Comparison of ENCODE assay signal across 1 cellular context in the genomic region with DNA sequence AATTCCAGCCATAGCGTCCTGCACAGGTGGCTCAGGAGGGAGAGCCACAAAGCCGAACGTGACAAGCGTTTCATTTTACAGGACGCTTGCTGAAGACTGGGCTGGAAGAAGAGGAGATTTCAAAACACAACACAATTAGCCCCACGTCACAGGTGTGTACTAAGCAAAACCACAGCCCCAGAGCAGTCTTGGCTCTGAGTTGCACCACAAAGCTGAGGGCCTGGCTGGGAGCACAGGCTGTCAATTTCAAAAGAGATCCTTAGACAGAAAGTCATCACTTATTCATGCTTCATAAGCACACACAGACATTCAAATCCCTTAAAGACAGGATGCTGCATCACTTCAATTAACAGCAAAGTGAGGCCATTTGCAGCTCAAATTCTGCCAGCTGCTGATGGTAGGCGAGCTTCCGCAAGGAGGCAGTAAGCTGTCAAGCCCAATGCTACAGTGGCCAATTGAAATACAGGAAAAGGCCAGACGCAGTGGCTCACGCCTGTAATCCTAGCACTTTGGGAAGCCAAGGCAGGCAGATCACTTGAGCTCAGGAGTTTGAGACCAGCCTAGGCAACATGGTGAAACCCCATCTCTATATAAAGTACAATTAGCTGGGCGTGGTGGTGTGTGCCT.
TF ChIP-seq lines count a peak whose summit lies in the region.

No MANE protein-coding gene starts in this region.

TF ChIP-seq in GM23338, 12 proteins besides CTCF, POLR2A, EP300 and RAD21 (continued from another document):
- TF ChIP-seq, protein P1, sequence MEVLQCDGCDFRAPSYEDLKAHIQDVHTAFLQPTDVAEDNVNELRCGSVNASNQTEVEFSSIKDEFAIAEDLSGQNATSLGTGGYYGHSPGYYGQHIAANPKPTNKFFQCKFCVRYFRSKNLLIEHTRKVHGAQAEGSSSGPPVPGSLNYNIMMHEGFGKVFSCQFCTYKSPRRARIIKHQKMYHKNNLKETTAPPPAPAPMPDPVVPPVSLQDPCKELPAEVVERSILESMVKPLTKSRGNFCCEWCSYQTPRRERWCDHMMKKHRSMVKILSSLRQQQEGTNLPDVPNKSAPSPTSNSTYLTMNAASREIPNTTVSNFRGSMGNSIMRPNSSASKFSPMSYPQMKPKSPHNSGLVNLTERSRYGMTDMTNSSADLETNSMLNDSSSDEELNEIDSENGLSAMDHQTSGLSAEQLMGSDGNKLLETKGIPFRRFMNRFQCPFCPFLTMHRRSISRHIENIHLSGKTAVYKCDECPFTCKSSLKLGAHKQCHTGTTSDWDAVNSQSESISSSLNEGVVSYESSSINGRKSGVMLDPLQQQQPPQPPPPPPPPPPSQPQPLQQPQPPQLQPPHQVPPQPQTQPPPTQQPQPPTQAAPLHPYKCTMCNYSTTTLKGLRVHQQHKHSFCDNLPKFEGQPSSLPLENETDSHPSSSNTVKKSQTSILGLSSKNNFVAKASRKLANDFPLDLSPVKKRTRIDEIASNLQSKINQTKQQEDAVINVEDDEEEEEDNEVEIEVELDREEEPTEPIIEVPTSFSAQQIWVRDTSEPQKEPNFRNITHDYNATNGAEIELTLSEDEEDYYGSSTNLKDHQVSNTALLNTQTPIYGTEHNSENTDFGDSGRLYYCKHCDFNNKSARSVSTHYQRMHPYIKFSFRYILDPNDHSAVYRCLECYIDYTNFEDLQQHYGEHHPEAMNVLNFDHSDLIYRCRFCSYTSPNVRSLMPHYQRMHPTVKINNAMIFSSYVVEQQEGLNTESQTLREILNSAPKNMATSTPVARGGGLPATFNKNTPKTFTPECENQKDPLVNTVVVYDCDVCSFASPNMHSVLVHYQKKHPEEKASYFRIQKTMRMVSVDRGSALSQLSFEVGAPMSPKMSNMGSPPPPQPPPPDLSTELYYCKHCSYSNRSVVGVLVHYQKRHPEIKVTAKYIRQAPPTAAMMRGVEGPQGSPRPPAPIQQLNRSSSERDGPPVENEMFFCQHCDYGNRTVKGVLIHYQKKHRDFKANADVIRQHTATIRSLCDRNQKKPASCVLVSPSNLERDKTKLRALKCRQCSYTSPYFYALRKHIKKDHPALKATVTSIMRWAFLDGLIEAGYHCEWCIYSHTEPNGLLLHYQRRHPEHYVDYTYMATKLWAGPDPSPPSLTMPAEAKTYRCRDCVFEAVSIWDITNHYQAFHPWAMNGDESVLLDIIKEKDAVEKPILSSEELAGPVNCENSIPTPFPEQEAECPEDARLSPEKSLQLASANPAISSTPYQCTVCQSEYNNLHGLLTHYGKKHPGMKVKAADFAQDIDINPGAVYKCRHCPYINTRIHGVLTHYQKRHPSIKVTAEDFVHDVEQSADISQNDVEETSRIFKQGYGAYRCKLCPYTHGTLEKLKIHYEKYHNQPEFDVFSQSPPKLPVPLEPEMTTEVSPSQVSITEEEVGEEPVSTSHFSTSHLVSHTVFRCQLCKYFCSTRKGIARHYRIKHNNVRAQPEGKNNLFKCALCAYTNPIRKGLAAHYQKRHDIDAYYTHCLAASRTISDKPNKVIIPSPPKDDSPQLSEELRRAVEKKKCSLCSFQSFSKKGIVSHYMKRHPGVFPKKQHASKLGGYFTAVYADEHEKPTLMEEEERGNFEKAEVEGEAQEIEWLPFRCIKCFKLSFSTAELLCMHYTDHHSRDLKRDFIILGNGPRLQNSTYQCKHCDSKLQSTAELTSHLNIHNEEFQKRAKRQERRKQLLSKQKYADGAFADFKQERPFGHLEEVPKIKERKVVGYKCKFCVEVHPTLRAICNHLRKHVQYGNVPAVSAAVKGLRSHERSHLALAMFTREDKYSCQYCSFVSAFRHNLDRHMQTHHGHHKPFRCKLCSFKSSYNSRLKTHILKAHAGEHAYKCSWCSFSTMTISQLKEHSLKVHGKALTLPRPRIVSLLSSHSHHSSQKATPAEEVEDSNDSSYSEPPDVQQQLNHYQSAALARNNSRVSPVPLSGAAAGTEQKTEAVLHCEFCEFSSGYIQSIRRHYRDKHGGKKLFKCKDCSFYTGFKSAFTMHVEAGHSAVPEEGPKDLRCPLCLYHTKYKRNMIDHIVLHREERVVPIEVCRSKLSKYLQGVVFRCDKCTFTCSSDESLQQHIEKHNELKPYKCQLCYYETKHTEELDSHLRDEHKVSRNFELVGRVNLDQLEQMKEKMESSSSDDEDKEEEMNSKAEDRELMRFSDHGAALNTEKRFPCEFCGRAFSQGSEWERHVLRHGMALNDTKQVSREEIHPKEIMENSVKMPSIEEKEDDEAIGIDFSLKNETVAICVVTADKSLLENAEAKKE (CRISPR knock-in tag; IDR thresholded peaks at IDR 0.05) = no peak
- TF ChIP-seq JUNB (IDR thresholded peaks at IDR 0.05; ENCODE audit: unreplicated experiment) = no peak
- TF ChIP-seq, protein P2, sequence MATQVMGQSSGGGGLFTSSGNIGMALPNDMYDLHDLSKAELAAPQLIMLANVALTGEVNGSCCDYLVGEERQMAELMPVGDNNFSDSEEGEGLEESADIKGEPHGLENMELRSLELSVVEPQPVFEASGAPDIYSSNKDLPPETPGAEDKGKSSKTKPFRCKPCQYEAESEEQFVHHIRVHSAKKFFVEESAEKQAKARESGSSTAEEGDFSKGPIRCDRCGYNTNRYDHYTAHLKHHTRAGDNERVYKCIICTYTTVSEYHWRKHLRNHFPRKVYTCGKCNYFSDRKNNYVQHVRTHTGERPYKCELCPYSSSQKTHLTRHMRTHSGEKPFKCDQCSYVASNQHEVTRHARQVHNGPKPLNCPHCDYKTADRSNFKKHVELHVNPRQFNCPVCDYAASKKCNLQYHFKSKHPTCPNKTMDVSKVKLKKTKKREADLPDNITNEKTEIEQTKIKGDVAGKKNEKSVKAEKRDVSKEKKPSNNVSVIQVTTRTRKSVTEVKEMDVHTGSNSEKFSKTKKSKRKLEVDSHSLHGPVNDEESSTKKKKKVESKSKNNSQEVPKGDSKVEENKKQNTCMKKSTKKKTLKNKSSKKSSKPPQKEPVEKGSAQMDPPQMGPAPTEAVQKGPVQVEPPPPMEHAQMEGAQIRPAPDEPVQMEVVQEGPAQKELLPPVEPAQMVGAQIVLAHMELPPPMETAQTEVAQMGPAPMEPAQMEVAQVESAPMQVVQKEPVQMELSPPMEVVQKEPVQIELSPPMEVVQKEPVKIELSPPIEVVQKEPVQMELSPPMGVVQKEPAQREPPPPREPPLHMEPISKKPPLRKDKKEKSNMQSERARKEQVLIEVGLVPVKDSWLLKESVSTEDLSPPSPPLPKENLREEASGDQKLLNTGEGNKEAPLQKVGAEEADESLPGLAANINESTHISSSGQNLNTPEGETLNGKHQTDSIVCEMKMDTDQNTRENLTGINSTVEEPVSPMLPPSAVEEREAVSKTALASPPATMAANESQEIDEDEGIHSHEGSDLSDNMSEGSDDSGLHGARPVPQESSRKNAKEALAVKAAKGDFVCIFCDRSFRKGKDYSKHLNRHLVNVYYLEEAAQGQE (IDR thresholded peaks at IDR 0.05; ENCODE audit: unreplicated experiment) = no peak
- TF ChIP-seq EZH2 (IDR thresholded peaks at IDR 0.05; ENCODE audit: low read depth, unreplicated experiment) = no peak
- no peak for TF ChIP-seq EZH2phosphoT487 (IDR thresholded peaks at IDR 0.05; ENCODE audit: unreplicated experiment)
- TF ChIP-seq, protein P3, sequence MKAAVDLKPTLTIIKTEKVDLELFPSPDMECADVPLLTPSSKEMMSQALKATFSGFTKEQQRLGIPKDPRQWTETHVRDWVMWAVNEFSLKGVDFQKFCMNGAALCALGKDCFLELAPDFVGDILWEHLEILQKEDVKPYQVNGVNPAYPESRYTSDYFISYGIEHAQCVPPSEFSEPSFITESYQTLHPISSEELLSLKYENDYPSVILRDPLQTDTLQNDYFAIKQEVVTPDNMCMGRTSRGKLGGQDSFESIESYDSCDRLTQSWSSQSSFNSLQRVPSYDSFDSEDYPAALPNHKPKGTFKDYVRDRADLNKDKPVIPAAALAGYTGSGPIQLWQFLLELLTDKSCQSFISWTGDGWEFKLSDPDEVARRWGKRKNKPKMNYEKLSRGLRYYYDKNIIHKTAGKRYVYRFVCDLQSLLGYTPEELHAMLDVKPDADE (IDR thresholded peaks at IDR 0.05) = no peak
- no peak for TF ChIP-seq STAT1 (IDR thresholded peaks at IDR 0.05; ENCODE audit: unreplicated experiment)
- TF ChIP-seq ZNF114 (CRISPR knock-in tag; IDR thresholded peaks at IDR 0.05) = no peak
- no peak for TF ChIP-seq ZNF331 (CRISPR knock-in tag; IDR thresholded peaks at IDR 0.05; ENCODE audit: low read depth)
